ENCODE assay signal across 16 cellular contexts in genomic region chr2:171210216-171210863, GRCh38. TPM values are rescaled to one million over a fixed set of nuclear protein-coding genes. Genes with fewer than 3 reads are reported as not detected.
A peak's percentile ranks its signal among the peaks of the same experiment; 100 is the strongest.
DNase-seq lines count a peak whose midpoint lies in the region; ATAC-seq and TF ChIP-seq lines count a peak whose summit lies in the region.
"Had no signal": no experiment of that assay in that cellular context is flagged by ENCODE, and none has a peak within 500 bp of the region (broad histone marks: within the 10 kb centered on the region; RNA-seq: fewer than 3 reads in every experiment).

No MANE protein-coding gene starts in this region.

- H4K20me1 ChIP-seq in H9 (ENCODE audit: control insufficient read depth, insufficient read depth, insufficient read length) = no peaks in the 10 kb centered on the region
- no peaks in the 10 kb centered on the region for H4K20me1 ChIP-seq in GM23248 (ENCODE audit: insufficient read depth)

- no peaks in the 10 kb centered on the region for H3K36me3 Mint-ChIP-seq in CD8-positive, alpha-beta memory T cell
- H3K36me3 Mint-ChIP-seq in H9 (ENCODE audit: insufficient read depth in 1 of 3, low read depth in 3 of 3) = peaks cover 0 to 7% (median 0%) of the 10 kb centered on the region in 3 experiments; a peak in 1 of 7 replicates
- no peaks in the 10 kb centered on the region for H3K36me3 Mint-ChIP-seq in activated CD4-positive, alpha-beta memory T cell treated with anti-CD3 and anti-CD28 coated beads for 36 hours
- H3K36me3 Mint-ChIP-seq: neural progenitor cell had no signal

- no peak overlapping the region for H4K5ac ChIP-seq in H9 (ENCODE audit: insufficient read length, low read depth, low read length)

- H2AK5ac ChIP-seq in H9 (ENCODE audit: insufficient read length, low read length) (no peak overlapping the region), neuronal stem cell (ENCODE audit: low read depth, low read length) (no peak overlapping the region)

- no peaks in the 10 kb centered on the region for H3K9me2 ChIP-seq in GM23248 (ENCODE audit: insufficient read depth)

- no peak overlapping the region for H2BK20ac ChIP-seq in H9 (ENCODE audit: low read depth, low read length, poor library complexity, severe bottlenecking)

- H3T11ph ChIP-seq in H9 (ENCODE audit: low read length) = no peak overlapping the region

- peak; percentile 25 to 53 (median 44) for ATAC-seq in right lobe of liver

- H3K9ac ChIP-seq in H9 (ENCODE audit: extremely low read depth, insufficient read length, low read length) (no peak overlapping the region), GM23248 (no peak overlapping the region), neuronal stem cell (ENCODE audit: low read depth, low read length, poor library complexity) (no peak overlapping the region)
- H3K9ac ChIP-seq: neural progenitor cell had no signal

- intact Hi-C loops in activated CD4-positive, alpha-beta memory T cell treated with anti-CD3 and anti-CD28 coated beads for 36 hours (cut with micrococcal nuclease) = loop anchor here (5.0 kb wide), 1 partner anchor 48 kb away; the partner anchor contains the start of gene TLK1
- intact Hi-C loops in right lobe of liver (cut with DNase I) = no loop called here

- CTCF ChIA-PET in CD8-positive, alpha-beta memory T cell (lab: Charles Lee) = no interaction called here
- CTCF ChIA-PET in activated CD4-positive, alpha-beta memory T cell treated with anti-CD3 and anti-CD28 coated beads for 36 hours (lab: Charles Lee) = interaction anchor here (0.8 to 1.6 kb wide), 2 partner anchors 36 to 206 kb away, joined by 3 read pairs; no protein-coding TSS in a partner anchor

- no peaks in the 10 kb centered on the region for H3F3A ChIP-seq in GM23248 (ENCODE audit: insufficient read depth)

- H2BK15ac ChIP-seq in H9 (ENCODE audit: low read depth, low read length) = no peak overlapping the region
- H2BK15ac ChIP-seq in neuronal stem cell (ENCODE audit: low read length) = no peak overlapping the region

- no peaks in the 10 kb centered on the region for H3K27me3 Mint-ChIP-seq in CD8-positive, alpha-beta memory T cell
- H3K27me3 Mint-ChIP-seq in H9 (ENCODE audit: low read depth) = no peaks in the 10 kb centered on the region
- H3K27me3 Mint-ChIP-seq in activated CD4-positive, alpha-beta memory T cell treated with anti-CD3 and anti-CD28 coated beads for 36 hours = no peaks in the 10 kb centered on the region

- H4K91ac ChIP-seq in H9 (ENCODE audit: insufficient read length, low read depth, low read length) (no peak overlapping the region), neuronal stem cell (ENCODE audit: low read depth, low read length, poor library complexity) (no peak overlapping the region)

- no CpG with 5 or more reads among the region's 9 CpGs for WGBS in H9 (ENCODE audit: extremely low coverage, insufficient read length, low lambda C conversion rate)
- WGBS in right lobe of liver (ENCODE audit: insufficient coverage, low coverage, low lambda C conversion rate, missing lambda C conversion rate) = 55% methylated on average over 9 of the region's 9 CpGs
- WGBS in GM23248 (ENCODE audit: low coverage in 1 of 2, low lambda C conversion rate in 2 of 2, missing lambda C conversion rate in 2 of 2), 2 experiments = 81% methylated on average over 9 of the region's 9 CpGs
- WGBS in neuronal stem cell (ENCODE audit: extremely low coverage in 2 of 2, insufficient read length in 2 of 2, insufficient replicate concordance in 1 of 2), 2 donors = no CpG with 5 or more reads among the region's 9 CpGs

- no peak for DNase-seq in CD8-positive, alpha-beta memory T cell
- DNase-seq in H9 (no peak), right lobe of liver (no peak), GM23248 (no peak), neuronal stem cell (ENCODE audit: low spot score) (no peak), NCI-H2081 (lab: John Stamatoyannopoulos, UW) (no peak)
- no peak for DNase-seq in activated CD4-positive, alpha-beta memory T cell treated with anti-CD3 and anti-CD28 coated beads for 36 hours
- DNase-seq: activated CD4-positive, CD25-positive, alpha-beta regulatory T cell treated with anti-CD3 and anti-CD28 coated beads, Interleukin-2, amount 50 U/mL, for 72 hours; cortex of kidney; H7; NCI-H2081 treated with DMSO at 0.1 percent for 48 hours; NCI-H748 treated with DMSO at 0.1 percent for 48 hours had no signal

- no peaks in the 10 kb centered on the region for H3K23me2 ChIP-seq in H9 (ENCODE audit: insufficient read length, low read depth, low read length, poor library complexity, severe bottlenecking)

- H3K4me1 ChIP-seq in CD8-positive, alpha-beta memory T cell (ENCODE audit: insufficient read depth, low read length) = peaks cover 20% of the 10 kb centered on the region
- H3K4me1 ChIP-seq in H9 (ENCODE audit: insufficient read depth, low read length) (peaks cover 3% of the 10 kb centered on the region; the same call in 1 of the 2 replicates), right lobe of liver (no peaks in the 10 kb centered on the region), GM23248 (ENCODE audit: insufficient read depth) (no peaks in the 10 kb centered on the region), neuronal stem cell (ENCODE audit: control insufficient read depth in 2 of 2, insufficient read depth in 1 of 2, low read depth in 1 of 2, low read length in 2 of 2) (no peaks in the 10 kb centered on the region)

- H3K27ac Mint-ChIP-seq in CD8-positive, alpha-beta memory T cell = peak overlapping the region in 7 of 8 donors; percentile 19 to 83 (median 60)
- H3K27ac Mint-ChIP-seq in H9 = peak overlapping the region in 2 of 3 experiments; percentile 6 to 82; a peak in 5 of 7 replicates
- peak overlapping the region; percentile 55 for H3K27ac Mint-ChIP-seq in activated CD4-positive, alpha-beta memory T cell treated with anti-CD3 and anti-CD28 coated beads for 36 hours
- H3K27ac Mint-ChIP-seq: neural progenitor cell had no signal

- TF ChIP-seq POLR2A in right lobe of liver (IDR thresholded peaks at IDR 0.05) = no peak

- no peaks in the 10 kb centered on the region for H3K9me3 ChIP-seq in CD8-positive, alpha-beta memory T cell (ENCODE audit: low read length)
- H3K9me3 ChIP-seq in H9 (ENCODE audit: control insufficient read depth, low read depth, low read length) = no peaks in the 10 kb centered on the region
- no peaks in the 10 kb centered on the region for H3K9me3 ChIP-seq in right lobe of liver
- no peaks in the 10 kb centered on the region for H3K9me3 ChIP-seq in GM23248 (ENCODE audit: low read depth)
- no peaks in the 10 kb centered on the region for H3K9me3 ChIP-seq in neuronal stem cell (replicated peaks in 1 of 2; ENCODE audit: control insufficient read depth in 2 of 2, insufficient read depth in 1 of 2, low read depth in 1 of 2, low read length in 2 of 2)
- H3K9me3 ChIP-seq: thoracic aorta had no signal

- H3K23ac ChIP-seq in H9 (ENCODE audit: insufficient read length, low read depth, low read length) (no peak overlapping the region), neuronal stem cell (ENCODE audit: low read depth, low read length, poor library complexity) (no peak overlapping the region)

- H3K18ac ChIP-seq in H9 (ENCODE audit: insufficient read length, low read depth, low read length) = no peak overlapping the region
- no peak overlapping the region for H3K18ac ChIP-seq in neuronal stem cell (ENCODE audit: low read length)

- no peak overlapping the region for H3K14ac ChIP-seq in H9 (ENCODE audit: insufficient read depth, low read length)
- no peak overlapping the region for H3K14ac ChIP-seq in neuronal stem cell (ENCODE audit: low read length)

- H3K56ac ChIP-seq in H9 (ENCODE audit: insufficient read length, low read depth, low read length) = no peak overlapping the region

- H3K79me1 ChIP-seq in H9 (ENCODE audit: insufficient read depth, low read depth, low read length, poor library complexity, severe bottlenecking) (no peaks in the 10 kb centered on the region), neuronal stem cell (ENCODE audit: low read depth, low read length) (no peaks in the 10 kb centered on the region)

- no peaks in the 10 kb centered on the region for H3K36me3 ChIP-seq in CD8-positive, alpha-beta memory T cell (ENCODE audit: insufficient read depth, low read length)
- H3K36me3 ChIP-seq in right lobe of liver (no peaks in the 10 kb centered on the region), GM23248 (ENCODE audit: low read depth) (no peaks in the 10 kb centered on the region), neuronal stem cell (replicated peaks in 1 of 2; ENCODE audit: control insufficient read depth in 2 of 2, insufficient read depth in 2 of 2, low read length in 2 of 2) (no peaks in the 10 kb centered on the region)
- H3K36me3 ChIP-seq: neural progenitor cell, thoracic aorta had no signal

- H3K4me3 ChIP-seq in CD8-positive, alpha-beta memory T cell (ENCODE audit: low read length) = peak overlapping the region; percentile 52
- H3K4me3 ChIP-seq in right lobe of liver (no peak overlapping the region), GM23248 (no peak overlapping the region), neuronal stem cell (ENCODE audit: low read length in 2 of 2) (no peak overlapping the region)
- H3K4me3 ChIP-seq: lung, neural progenitor cell, thoracic aorta had no signal

- no peak overlapping the region for H2BK12ac ChIP-seq in H9 (ENCODE audit: insufficient read length, low read depth, low read length)
- no peak overlapping the region for H2BK12ac ChIP-seq in neuronal stem cell (ENCODE audit: low read length)

- peaks cover 15 to 24% (median 18%) of the 10 kb centered on the region in 3 donors for H3K4me1 Mint-ChIP-seq in CD8-positive, alpha-beta memory T cell
- H3K4me1 Mint-ChIP-seq in H9 = peaks cover 36 to 39% of the 10 kb centered on the region in 2 experiments
- H3K4me1 Mint-ChIP-seq in activated CD4-positive, alpha-beta memory T cell treated with anti-CD3 and anti-CD28 coated beads for 36 hours (ENCODE audit: low read depth) = peaks cover 19% of the 10 kb centered on the region
- H3K4me1 Mint-ChIP-seq: neural progenitor cell had no signal

- no peak overlapping the region for H3K27ac ChIP-seq in CD8-positive, alpha-beta memory T cell (ENCODE audit: low read depth, low read length)
- H3K27ac ChIP-seq in H9 (ENCODE audit: insufficient read length, low read depth, low read length) = no peak overlapping the region
- no peak overlapping the region for H3K27ac ChIP-seq in right lobe of liver
- H3K27ac ChIP-seq in GM23248 = no peak overlapping the region
- H3K27ac ChIP-seq in neuronal stem cell (replicated peaks; ENCODE audit: low read length) = no peak overlapping the region
- H3K27ac ChIP-seq: C4-2B, neural progenitor cell, thoracic aorta had no signal

- H3K79me2 ChIP-seq in H9 (ENCODE audit: insufficient read depth, low read length) (no peaks in the 10 kb centered on the region), GM23248 (ENCODE audit: insufficient read depth) (no peaks in the 10 kb centered on the region)

- POLR2A ChIA-PET in CD8-positive, alpha-beta memory T cell (lab: Charles Lee) = interaction anchor here (1.0 kb wide), 1 partner anchor 38 kb away, joined by 3 read pairs; no protein-coding TSS in a partner anchor
- POLR2A ChIA-PET in activated CD4-positive, alpha-beta memory T cell treated with anti-CD3 and anti-CD28 coated beads for 36 hours (lab: Charles Lee) = no interaction called here

- H4K8ac ChIP-seq in H9 (replicated peaks; ENCODE audit: insufficient read length, low read depth, low read length) = no peak overlapping the region
- H4K8ac ChIP-seq in neuronal stem cell (ENCODE audit: low read depth, low read length) = no peak overlapping the region

- in situ Hi-C loops in GM23248 (cut with MboI) = no loop called here

- H3K4ac ChIP-seq in H9 (ENCODE audit: low read depth, low read length) (no peak overlapping the region), neuronal stem cell (ENCODE audit: low read length) (no peak overlapping the region)

- H3K4me2 ChIP-seq in H9 (ENCODE audit: insufficient read depth, insufficient read length, low read length) (no peak overlapping the region), GM23248 (ENCODE audit: unreplicated experiment) (no peak overlapping the region), neuronal stem cell (ENCODE audit: insufficient read depth, low read length, poor library complexity, severe bottlenecking) (no peak overlapping the region)
- H3K4me2 ChIP-seq: neural progenitor cell had no signal

- H3K9me3 Mint-ChIP-seq in CD8-positive, alpha-beta memory T cell = peaks cover 0 to 5% (median 0%) of the 10 kb centered on the region in 5 donors
- no peaks in the 10 kb centered on the region; a peak in 2 of 5 replicates for H3K9me3 Mint-ChIP-seq in H9
- H3K9me3 Mint-ChIP-seq in activated CD4-positive, alpha-beta memory T cell treated with anti-CD3 and anti-CD28 coated beads for 36 hours = no peaks in the 10 kb centered on the region
- H3K9me3 Mint-ChIP-seq: neural progenitor cell had no signal

- H2BK120ac ChIP-seq in H9 (ENCODE audit: low read depth, low read length, poor library complexity, severe bottlenecking) = no peak overlapping the region
- H2BK120ac ChIP-seq in neuronal stem cell (ENCODE audit: low read depth, low read length) = no peak overlapping the region

- no peaks in the 10 kb centered on the region for H3K27me3 ChIP-seq in CD8-positive, alpha-beta memory T cell (ENCODE audit: insufficient read depth, low read length, poor library complexity, severe bottlenecking)
- H3K27me3 ChIP-seq in H9 (ENCODE audit: insufficient read depth, low read length) (no peaks in the 10 kb centered on the region), right lobe of liver (no peaks in the 10 kb centered on the region), GM23248 (replicated peaks; ENCODE audit: insufficient read depth) (no peaks in the 10 kb centered on the region), neuronal stem cell (ENCODE audit: control insufficient read depth in 3 of 3, insufficient read depth in 3 of 3, low read depth in 1 of 3, low read length in 3 of 3) (peaks cover 0 to 8% (median 0%) of the 10 kb centered on the region in 3 experiments)
- H3K27me3 ChIP-seq: neural progenitor cell had no signal

- peak overlapping the region in 6 of 7 donors; percentile 56 to 74 (median 64) for H3K4me3 Mint-ChIP-seq in CD8-positive, alpha-beta memory T cell
- no peak overlapping the region for H3K4me3 Mint-ChIP-seq in H9
- no peak overlapping the region for H3K4me3 Mint-ChIP-seq in activated CD4-positive, alpha-beta memory T cell treated with anti-CD3 and anti-CD28 coated beads for 36 hours
- H3K4me3 Mint-ChIP-seq: neural progenitor cell had no signal

- H2AFZ ChIP-seq in H9 (ENCODE audit: low read length) (no peak overlapping the region), GM23248 (no peak overlapping the region), neuronal stem cell (ENCODE audit: low read length) (no peak overlapping the region)
- H2AFZ ChIP-seq: neural progenitor cell had no signal

- no peak overlapping the region for H2BK5ac ChIP-seq in H9 (ENCODE audit: insufficient read length, low read length)
- H2BK5ac ChIP-seq in neuronal stem cell (ENCODE audit: low read length) = no peak overlapping the region

- no peak for TF ChIP-seq CTCF in H9 (conservative IDR thresholded peaks at IDR 0.05)
- no peak for TF ChIP-seq CTCF in right lobe of liver (IDR thresholded peaks at IDR 0.05)

RNA-seq across cellular contexts. Expression of gene TLK1, which starts 49.6 kb away (rescaled TPM):
- 10 to 100 TPM; 73.2 to 79.0 TPM for total RNA-seq in CD8-positive, alpha-beta memory T cell
- polyA plus RNA-seq in CD8-positive, alpha-beta memory T cell = 37.6 TPM
- total RNA-seq in H9 (2021) (112 TPM in 2 replicates), right lobe of liver (10 to 100 TPM; 18.4 to 40.2 (median 29.0) TPM)
- 10 to 100 TPM; 59.2 to 64.5 TPM for total RNA-seq in activated CD4-positive, alpha-beta memory T cell treated with anti-CD3 and anti-CD28 coated beads for 36 hours
- 9.6 and 23.6 TPM in 2 replicates for total RNA-seq in GM23248 (2014; rRNA removed; shearing (Covaris generic))
- polyA plus RNA-seq in GM23248 (2016; fragmentation: Nextera tagmentation; extraction: Ambion mirVana) = 23.7 and 25.6 TPM in 2 replicates
- 34.0 TPM for polyA plus RNA-seq in neuronal stem cell (2013, experiment 1 of 2)
- 30.7 TPM for polyA plus RNA-seq in neuronal stem cell (2013, experiment 2 of 2)

Comparison
In these comparisons a context has a peak if more than half of its experiments do, and no peak if none do; other contexts are left out.
1. H3K4me3 Mint-ChIP-seq: peak in CD8-positive, alpha-beta memory T cell (6 of 7); none in H9 (0 of 2) and activated CD4-positive, alpha-beta memory T cell treated with anti-CD3 and anti-CD28 coated beads for 36 hours (single experiment).
2. Peak in every context shown above with its lines, with median percentiles within 50 percentile points of each other: H3K27ac Mint-ChIP-seq.